ENCODE assay signal across 22 cellular contexts in genomic region chr10:69353981-69354635, GRCh38.
DNase-seq lines count a peak whose midpoint lies in the region; ATAC-seq, FAIRE-seq and TF ChIP-seq lines count a peak whose summit lies in the region.
"Had no signal": no experiment of that assay in that cellular context is flagged by ENCODE, and none has a peak within 500 bp of the region (broad histone marks: within the 10 kb centered on the region; RNA-seq: fewer than 3 reads in every experiment).

No MANE protein-coding gene starts in this region.

- DNase-seq in CD4-positive, alpha-beta memory T cell, result no peak
- DNase-seq in GM23248 (no peak), H1 (ENCODE audit: low read depth in 1 of 2, low spot score in 2 of 2) (no peak), NCI-H2171 (lab: John Stamatoyannopoulos, UW) (no peak)
- DNase-seq in activated T-helper 1 cell treated with anti-CD3 and anti-CD28 coated beads, Interleukin-12 subunit alpha, Interleukin-12 subunit beta, Interleukin-2, Interleukin-4 antibody, amounts not matched to agents 30 ng/mL and 10 ng/mL and 1 ng/mL, durations not matched to agents 14 hours and 24 hours and 36 hours (ENCODE audit: low spot score), result no peak
- DNase-seq: activated gamma-delta T cell, brain microvascular endothelial cell, COR-L47, foreskin fibroblast, hippocampal formation, lower lobe of right lung, NCI-H1105 treated with DMSO at 0.1 percent for 48 hours, NCI-H526 treated with DMSO at 0.1 percent for 48 hours, right cardiac atrium, Right ventricle myocardium superior, T-helper 1 cell had no signal

- peak overlapping the region; percentile 10 for H2BK120ac ChIP-seq in H1 (replicated peaks; ENCODE audit: low read depth, low read length)

- peaks cover 40% of the 10 kb centered on the region for H3F3A ChIP-seq in GM23248 (ENCODE audit: insufficient read depth)

- H3K14ac ChIP-seq in H1 (ENCODE audit: insufficient read length), result no peak overlapping the region

- H3K27ac Mint-ChIP-seq in CD4-positive, alpha-beta memory T cell, result peak overlapping the region; percentile 7 to 88 (median 77)
- H3K27ac Mint-ChIP-seq in activated T-helper 1 cell treated with anti-CD3 and anti-CD28 coated beads, Interleukin-12 subunit alpha, Interleukin-12 subunit beta, Interleukin-2, Interleukin-4 antibody, amounts not matched to agents 30 ng/mL and 10 ng/mL and 1 ng/mL, durations not matched to agents 14 hours and 24 hours and 36 hours, result peak overlapping the region; percentile 8
- H3K27ac Mint-ChIP-seq: dendritic cell treated with granulocyte-macrophage colony-stimulating factor and Interleukin-4, amounts not matched to agents 40 ng/mL and 50 ng/mL, for 4 days had no signal

- no peak overlapping the region for H3K27ac ChIP-seq in CD4-positive, alpha-beta memory T cell (ENCODE audit: low read depth, low read length)
- H3K27ac ChIP-seq in GM23248, result no peak overlapping the region
- no peak overlapping the region for H3K27ac ChIP-seq in H1 (ENCODE audit: low read depth, low read length)
- H3K27ac ChIP-seq: brain microvascular endothelial cell, lower lobe of right lung, tibial nerve had no signal

- H4K5ac ChIP-seq in H1 (ENCODE audit: insufficient read length, low read depth, low read length), result no peak overlapping the region

- FAIRE-seq in H1 (lab: Jason Lieb, UNC), result no peak
- FAIRE-seq: islet of Langerhans had no signal

- peak overlapping the region; percentile 7 for H3K4me2 ChIP-seq in GM23248 (ENCODE audit: unreplicated experiment)
- H3K4me2 ChIP-seq in H1 (ENCODE audit: insufficient read depth in 1 of 2, low read depth in 2 of 2, low read length in 2 of 2), result no peak overlapping the region

- intact Hi-C loops in CD4-positive, alpha-beta memory T cell (cut with micrococcal nuclease), result no loop called here
- intact Hi-C loops in activated T-helper 1 cell treated with anti-CD3 and anti-CD28 coated beads, Interleukin-12 subunit alpha, Interleukin-12 subunit beta, Interleukin-2, Interleukin-4 antibody, amounts not matched to agents 30 ng/mL and 10 ng/mL and 1 ng/mL, durations not matched to agents 14 hours and 24 hours and 36 hours (cut with micrococcal nuclease), result no loop called here

- no peak overlapping the region for H2AK5ac ChIP-seq in H1 (ENCODE audit: low read depth, low read length)

- H3K4me3 ChIP-seq in CD4-positive, alpha-beta memory T cell (ENCODE audit: low read length in 2 of 2), result no peak overlapping the region
- H3K4me3 ChIP-seq in GM23248 (no peak overlapping the region), H1 (ENCODE audit: extremely low read depth in 1 of 4, insufficient read depth in 2 of 4, low read depth in 3 of 4, low read length in 4 of 4) (no peak overlapping the region)
- H3K4me3 ChIP-seq: lower lobe of right lung, tibial nerve had no signal

- no peak overlapping the region for H3K56ac ChIP-seq in H1 (replicated peaks; ENCODE audit: insufficient read length, low read depth, low read length)

- H3K27me3 Mint-ChIP-seq in CD4-positive, alpha-beta memory T cell, result no peaks in the 10 kb centered on the region
- no peaks in the 10 kb centered on the region for H3K27me3 Mint-ChIP-seq in activated T-helper 1 cell treated with anti-CD3 and anti-CD28 coated beads, Interleukin-12 subunit alpha, Interleukin-12 subunit beta, Interleukin-2, Interleukin-4 antibody, amounts not matched to agents 30 ng/mL and 10 ng/mL and 1 ng/mL, durations not matched to agents 14 hours and 24 hours and 36 hours (ENCODE audit: insufficient read depth)
- H3K27me3 Mint-ChIP-seq: dendritic cell treated with granulocyte-macrophage colony-stimulating factor and Interleukin-4, amounts not matched to agents 40 ng/mL and 50 ng/mL, for 4 days had no signal

- TF ChIP-seq CTCF in H1 (IDR thresholded peaks at IDR 0.05; ENCODE audit: control extremely low read depth in 1 of 3, insufficient read depth in 1 of 3, low read depth in 1 of 3, low read length in 3 of 3), result no peak

- no peak overlapping the region for H2BK12ac ChIP-seq in H1 (ENCODE audit: low read depth, low read length)

- POLR2A ChIA-PET in CD4-positive, alpha-beta memory T cell (lab: Charles Lee; ENCODE audit: partially characterized antibody), result interaction anchor here (0.6 to 0.9 kb wide), 3 partner anchors 20 to 192 kb away, joined by 3 to 5 read pairs (median 5); no protein-coding TSS in a partner anchor
- POLR2A ChIA-PET in H1 (lab: Charles Lee; ENCODE audit: partially characterized antibody), result interaction anchor here (1.1 to 1.4 kb wide), 3 partner anchors 10 to 36 kb away, joined by 3 to 4 read pairs (median 3); no protein-coding TSS in a partner anchor

- H3K9me2 ChIP-seq in GM23248 (ENCODE audit: insufficient read depth), result no peaks in the 10 kb centered on the region

- H3K79me2 ChIP-seq in GM23248 (ENCODE audit: insufficient read depth), result peaks cover 88% of the 10 kb centered on the region
- peaks cover 0 to 68% of the 10 kb centered on the region in 2 experiments; a peak in 2 of 4 replicates for H3K79me2 ChIP-seq in H1 (ENCODE audit: control insufficient read depth in 1 of 2, insufficient read depth in 2 of 2, low read length in 2 of 2)

- H2BK15ac ChIP-seq in H1 (ENCODE audit: low read length), result 0 out of 2 replicates have a peak overlapping the region, but pooled peaks have one; percentile 3

- ATAC-seq in GM18858 (IDR thresholded peaks at IDR 0.05; ENCODE audit: unreplicated experiment) (no peak), HG03378 (IDR thresholded peaks at IDR 0.05; ENCODE audit: unreplicated experiment) (no peak), HG03457 (IDR thresholded peaks at IDR 0.05; ENCODE audit: unreplicated experiment) (no peak)
- ATAC-seq: lower lobe of right lung, right cardiac atrium had no signal

- no peaks in the 10 kb centered on the region for H3K9me3 ChIP-seq in CD4-positive, alpha-beta memory T cell (ENCODE audit: control insufficient read depth in 1 of 2, low read length in 2 of 2)
- H3K9me3 ChIP-seq in GM23248 (ENCODE audit: low read depth), result no peaks in the 10 kb centered on the region
- no peaks in the 10 kb centered on the region for H3K9me3 ChIP-seq in H1 (ENCODE audit: insufficient read depth in 2 of 2, low read depth in 1 of 2, low read length in 1 of 2)
- H3K9me3 ChIP-seq: lower lobe of right lung, tibial nerve had no signal

- no peaks in the 10 kb centered on the region for H3K27me3 ChIP-seq in CD4-positive, alpha-beta memory T cell (ENCODE audit: insufficient read depth, low read length)
- no peaks in the 10 kb centered on the region for H3K27me3 ChIP-seq in GM23248 (replicated peaks; ENCODE audit: insufficient read depth)
- no peaks in the 10 kb centered on the region for H3K27me3 ChIP-seq in H1 (replicated peaks in 1 of 4; ENCODE audit: control insufficient read depth in 3 of 4, extremely low read depth in 1 of 4, insufficient read depth in 3 of 4, low read length in 3 of 4)
- H3K27me3 ChIP-seq: brain microvascular endothelial cell, tibial nerve had no signal

- no peaks in the 10 kb centered on the region for H4K20me1 ChIP-seq in GM23248 (ENCODE audit: insufficient read depth)
- peaks cover 2 to 3% of the 10 kb centered on the region in 2 experiments for H4K20me1 ChIP-seq in H1 (replicated peaks in 1 of 2; ENCODE audit: control insufficient read depth in 1 of 2, insufficient read depth in 2 of 2, low read length in 2 of 2)

- TF ChIP-seq EP300 in H1 (IDR thresholded peaks at IDR 0.05; ENCODE audit: borderline replicate concordance in 1 of 2, low read depth in 2 of 2, low read length in 2 of 2), result no peak

- peak overlapping the region in 6 of 8 donors; percentile 13 to 47 (median 28) for H3K4me3 Mint-ChIP-seq in CD4-positive, alpha-beta memory T cell
- H3K4me3 Mint-ChIP-seq in activated T-helper 1 cell treated with anti-CD3 and anti-CD28 coated beads, Interleukin-12 subunit alpha, Interleukin-12 subunit beta, Interleukin-2, Interleukin-4 antibody, amounts not matched to agents 30 ng/mL and 10 ng/mL and 1 ng/mL, durations not matched to agents 14 hours and 24 hours and 36 hours, result no peak overlapping the region

- H3K4ac ChIP-seq in H1 (replicated peaks; ENCODE audit: insufficient read length, low read depth, low read length), result no peak overlapping the region

- in situ Hi-C loops in GM23248 (cut with MboI), result no loop called here

- H4K91ac ChIP-seq in H1 (replicated peaks; ENCODE audit: insufficient read length, low read length), result no peak overlapping the region

- TF ChIP-seq RAD21 in H1 (IDR thresholded peaks at IDR 0.05 in 1 of 2, conservative IDR thresholded peaks at IDR 0.05 in 1 of 2; ENCODE audit: low read depth in 2 of 2, low read length in 2 of 2), result no peak

- no peak overlapping the region for H2BK5ac ChIP-seq in H1 (ENCODE audit: low read depth, low read length)

- no peak for TF ChIP-seq POLR2A in H1 (IDR thresholded peaks at IDR 0.05; ENCODE audit: control extremely low read depth in 1 of 2, low read depth in 2 of 2, low read length in 2 of 2)

- H2BK20ac ChIP-seq in H1 (ENCODE audit: low read length), result no peak overlapping the region

- H3K9me3 Mint-ChIP-seq in CD4-positive, alpha-beta memory T cell, result no peaks in the 10 kb centered on the region
- no peaks in the 10 kb centered on the region for H3K9me3 Mint-ChIP-seq in activated T-helper 1 cell treated with anti-CD3 and anti-CD28 coated beads, Interleukin-12 subunit alpha, Interleukin-12 subunit beta, Interleukin-2, Interleukin-4 antibody, amounts not matched to agents 30 ng/mL and 10 ng/mL and 1 ng/mL, durations not matched to agents 14 hours and 24 hours and 36 hours

- H3K36me3 Mint-ChIP-seq in CD4-positive, alpha-beta memory T cell, result peaks cover 4 to 11% of the 10 kb centered on the region in 2 donors
- peaks cover 32% of the 10 kb centered on the region for H3K36me3 Mint-ChIP-seq in activated T-helper 1 cell treated with anti-CD3 and anti-CD28 coated beads, Interleukin-12 subunit alpha, Interleukin-12 subunit beta, Interleukin-2, Interleukin-4 antibody, amounts not matched to agents 30 ng/mL and 10 ng/mL and 1 ng/mL, durations not matched to agents 14 hours and 24 hours and 36 hours (ENCODE audit: low read depth)

- H3K4me1 ChIP-seq in CD4-positive, alpha-beta memory T cell (ENCODE audit: insufficient read depth, low read length), result peaks cover 43% of the 10 kb centered on the region
- peaks cover 48% of the 10 kb centered on the region for H3K4me1 ChIP-seq in GM23248 (ENCODE audit: insufficient read depth)
- peaks cover 0 to 8% (median 3%) of the 10 kb centered on the region in 4 experiments; a peak in 6 of 7 replicates for H3K4me1 ChIP-seq in H1 (replicated peaks in 1 of 4; ENCODE audit: control insufficient read depth in 3 of 4, insufficient read depth in 4 of 4, low read length in 3 of 4)

- peaks cover 29 to 63% (median 44%) of the 10 kb centered on the region in 4 donors for H3K4me1 Mint-ChIP-seq in CD4-positive, alpha-beta memory T cell
- H3K4me1 Mint-ChIP-seq in activated T-helper 1 cell treated with anti-CD3 and anti-CD28 coated beads, Interleukin-12 subunit alpha, Interleukin-12 subunit beta, Interleukin-2, Interleukin-4 antibody, amounts not matched to agents 30 ng/mL and 10 ng/mL and 1 ng/mL, durations not matched to agents 14 hours and 24 hours and 36 hours (ENCODE audit: low read depth), result peaks cover 42% of the 10 kb centered on the region

- H3K18ac ChIP-seq in H1 (ENCODE audit: extremely low read depth, low read length), result no peak overlapping the region

- no peak overlapping the region for H3K23ac ChIP-seq in H1 (ENCODE audit: insufficient read length)

- H3K36me3 ChIP-seq in CD4-positive, alpha-beta memory T cell (ENCODE audit: insufficient read depth, low read length), result no peaks in the 10 kb centered on the region
- no peaks in the 10 kb centered on the region for H3K36me3 ChIP-seq in GM23248 (ENCODE audit: low read depth)
- peaks cover 0 to 5% (median 1%) of the 10 kb centered on the region in 4 experiments; a peak in 3 of 8 replicates for H3K36me3 ChIP-seq in H1 (ENCODE audit: control insufficient read depth in 2 of 4, insufficient read depth in 4 of 4, low read length in 3 of 4)
- H3K36me3 ChIP-seq: brain microvascular endothelial cell, tibial nerve had no signal

- no peaks in the 10 kb centered on the region for H3K23me2 ChIP-seq in H1 (ENCODE audit: low read depth, low read length)

- peaks cover 4% of the 10 kb centered on the region for H3K79me1 ChIP-seq in H1 (ENCODE audit: low read depth, low read length)

- no peak overlapping the region for H2AFZ ChIP-seq in GM23248
- H2AFZ ChIP-seq in H1 (ENCODE audit: low read length), result no peak overlapping the region

- CTCF ChIA-PET in CD4-positive, alpha-beta memory T cell (lab: Charles Lee; ENCODE audit: partially characterized antibody), result interaction anchor here (0.6 to 1.6 kb wide), 2 partner anchors 16 to 21 kb away, joined by 3 to 4 read pairs; no protein-coding TSS in a partner anchor
- CTCF ChIA-PET in H1 (lab: Charles Lee; ENCODE audit: partially characterized antibody), result interaction anchor here (0.9 to 5.1 kb wide), 11 partner anchors 9 to 117 kb away, joined by 3 to 24 read pairs (median 4); no protein-coding TSS in a partner anchor

- H3K9ac ChIP-seq in GM23248 (no peak overlapping the region), H1 (replicated peaks in 1 of 4; ENCODE audit: extremely low read depth in 1 of 4, low read depth in 3 of 4, low read length in 3 of 4) (no peak overlapping the region)

- WGBS in GM23248 (ENCODE audit: low coverage in 1 of 2, low lambda C conversion rate in 2 of 2, missing lambda C conversion rate in 2 of 2), 2 experiments, result 89 to 93% methylated on average over 8 of the region's 8 CpGs
- 88% methylated on average over 8 of the region's 8 CpGs; no CpG with 5 or more reads in 1 of the 2 experiments for WGBS in H1 (ENCODE audit: extremely low coverage in 1 of 2, insufficient coverage in 1 of 2, insufficient read length in 1 of 2, insufficient replicate concordance in 2 of 2, low coverage in 1 of 2, low lambda C conversion rate in 2 of 2, missing lambda C conversion rate in 1 of 2), 2 experiments

- no peak overlapping the region for H4K8ac ChIP-seq in H1 (ENCODE audit: extremely low read depth, insufficient read depth, low read length)
